19 cellular contexts compared by ENCODE assay signal in genomic region chr16:27883576-27883975, GRCh38.
"Had no signal": no experiment of that assay in that cellular context is flagged by ENCODE, and none has a peak within 500 bp of the region (broad histone marks: within the 10 kb centered on the region; RNA-seq: fewer than 3 reads in every experiment).

No MANE protein-coding gene starts in this region.

- DNase-seq: dermis blood vessel endothelial cell; dorsolateral prefrontal cortex; effector CD4-positive, alpha-beta T cell; effector memory CD4-positive, alpha-beta T cell; esophagus squamous epithelium; foreskin fibroblast; foreskin melanocyte; gastrocnemius medialis; glutamatergic neuron; heart right ventricle; hippocampal formation; left cardiac atrium; left lung; left ventricle myocardium superior; lower lobe of right lung; mesenchymal stem cell; mucosa of descending colon; naive B cell had no signal

- H3K27me3 ChIP-seq: gastrocnemius medialis had no signal

- H3K4me1 ChIP-seq: esophagus squamous epithelium, gastrocnemius medialis, left lung, lower lobe of right lung had no signal

- H3K9me3 ChIP-seq: esophagus squamous epithelium, gastrocnemius medialis, lower lobe of right lung, mucosa of descending colon had no signal

- H3K27ac ChIP-seq: coronary artery, dorsolateral prefrontal cortex, esophagus squamous epithelium, gastrocnemius medialis, heart right ventricle, left lung, lower lobe of right lung had no signal

- H3K4me3 ChIP-seq: coronary artery, dorsolateral prefrontal cortex, esophagus squamous epithelium, gastrocnemius medialis, heart right ventricle, left lung, lower lobe of right lung, mucosa of descending colon had no signal

- H3K36me3 ChIP-seq: esophagus squamous epithelium, gastrocnemius medialis, heart right ventricle, left lung, lower lobe of right lung had no signal
